1 cellular context compared by ENCODE assay signal in genomic region chr17:7177210-7177953, GRCh38.
TF ChIP-seq lines count a peak whose summit lies in the region.

No MANE protein-coding gene starts in this region.

TF ChIP-seq in SK-N-SH, 30 proteins besides CTCF, POLR2A, EP300 and RAD21 (continued from another document):
- TF ChIP-seq, protein P1, sequence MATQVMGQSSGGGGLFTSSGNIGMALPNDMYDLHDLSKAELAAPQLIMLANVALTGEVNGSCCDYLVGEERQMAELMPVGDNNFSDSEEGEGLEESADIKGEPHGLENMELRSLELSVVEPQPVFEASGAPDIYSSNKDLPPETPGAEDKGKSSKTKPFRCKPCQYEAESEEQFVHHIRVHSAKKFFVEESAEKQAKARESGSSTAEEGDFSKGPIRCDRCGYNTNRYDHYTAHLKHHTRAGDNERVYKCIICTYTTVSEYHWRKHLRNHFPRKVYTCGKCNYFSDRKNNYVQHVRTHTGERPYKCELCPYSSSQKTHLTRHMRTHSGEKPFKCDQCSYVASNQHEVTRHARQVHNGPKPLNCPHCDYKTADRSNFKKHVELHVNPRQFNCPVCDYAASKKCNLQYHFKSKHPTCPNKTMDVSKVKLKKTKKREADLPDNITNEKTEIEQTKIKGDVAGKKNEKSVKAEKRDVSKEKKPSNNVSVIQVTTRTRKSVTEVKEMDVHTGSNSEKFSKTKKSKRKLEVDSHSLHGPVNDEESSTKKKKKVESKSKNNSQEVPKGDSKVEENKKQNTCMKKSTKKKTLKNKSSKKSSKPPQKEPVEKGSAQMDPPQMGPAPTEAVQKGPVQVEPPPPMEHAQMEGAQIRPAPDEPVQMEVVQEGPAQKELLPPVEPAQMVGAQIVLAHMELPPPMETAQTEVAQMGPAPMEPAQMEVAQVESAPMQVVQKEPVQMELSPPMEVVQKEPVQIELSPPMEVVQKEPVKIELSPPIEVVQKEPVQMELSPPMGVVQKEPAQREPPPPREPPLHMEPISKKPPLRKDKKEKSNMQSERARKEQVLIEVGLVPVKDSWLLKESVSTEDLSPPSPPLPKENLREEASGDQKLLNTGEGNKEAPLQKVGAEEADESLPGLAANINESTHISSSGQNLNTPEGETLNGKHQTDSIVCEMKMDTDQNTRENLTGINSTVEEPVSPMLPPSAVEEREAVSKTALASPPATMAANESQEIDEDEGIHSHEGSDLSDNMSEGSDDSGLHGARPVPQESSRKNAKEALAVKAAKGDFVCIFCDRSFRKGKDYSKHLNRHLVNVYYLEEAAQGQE (IDR thresholded peaks at IDR 0.05; ENCODE audit: low read depth, low read length): no peak
- TF ChIP-seq YY1 (IDR thresholded peaks at IDR 0.05; ENCODE audit: low read depth): no peak
- TF ChIP-seq SIN3A (IDR thresholded peaks at IDR 0.05; ENCODE audit: borderline replicate concordance, low read depth, low read length): no peak
